1 cellular context compared by ENCODE assay signal in genomic region chr12:48937170-48937569, GRCh38.
TF ChIP-seq lines count a peak whose summit lies in the region.

No MANE protein-coding gene starts in this region.

TF ChIP-seq in HepG2, 621 proteins besides CTCF, POLR2A, EP300 and RAD21:
- TF ChIP-seq ATF1 (CRISPR knock-in tag; IDR thresholded peaks at IDR 0.05), result no peak
- no peak for TF ChIP-seq PCBP1 (IDR thresholded peaks at IDR 0.05; ENCODE audit: borderline replicate concordance, low read depth, low read length)
TF ChIP-seq in HepG2: peak in this region for 0.
